8 cellular contexts compared by ENCODE assay signal in the genomic region with DNA sequence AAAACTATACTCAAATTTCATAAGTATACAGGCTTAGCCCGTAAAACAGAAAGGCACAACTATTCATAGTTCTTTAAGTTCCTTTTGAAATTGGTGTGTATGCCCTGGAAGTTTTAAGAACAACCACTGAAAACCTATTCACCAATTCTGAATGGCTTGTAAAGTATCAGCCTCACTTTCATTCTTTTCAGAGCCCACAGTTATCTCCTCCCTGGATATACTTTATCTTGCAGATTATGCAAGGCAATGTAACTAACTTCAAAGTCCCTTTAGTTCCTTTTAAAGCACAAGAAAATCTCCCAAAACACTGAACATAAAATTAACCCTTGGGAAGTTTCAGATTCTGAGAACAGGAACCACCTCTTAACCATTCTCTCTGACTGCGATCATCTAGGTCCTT. TPM values are rescaled to one million over a fixed set of nuclear protein-coding genes. Genes with fewer than 3 reads are reported as not detected.
A peak's percentile ranks its signal among the peaks of the same experiment; 100 is the strongest.
DNase-seq lines count a peak whose midpoint lies in the region; ATAC-seq and TF ChIP-seq lines count a peak whose summit lies in the region.

No MANE protein-coding gene starts in this region.

- H3K79me2 ChIP-seq in neural progenitor cell (ENCODE audit: low read depth) = peaks cover 52% of the 10 kb centered on the region

- TF ChIP-seq CTCF in NB4 (IDR thresholded peaks at IDR 0.05; ENCODE audit: low read depth, low read length) (no peak), neural progenitor cell (IDR thresholded peaks at IDR 0.05) (no peak)

- no peaks in the 10 kb centered on the region for H3K9me3 ChIP-seq in CD4-positive, CD25-positive, alpha-beta regulatory T cell (ENCODE audit: control insufficient read depth in 2 of 2, low read length in 2 of 2)
- H3K9me3 ChIP-seq in endocrine pancreas (ENCODE audit: control insufficient read depth, low read length) (no peaks in the 10 kb centered on the region), neural progenitor cell (ENCODE audit: low read depth) (no peaks in the 10 kb centered on the region)

- H3K36me3 Mint-ChIP-seq in CD4-positive, CD25-positive, alpha-beta regulatory T cell = peaks cover 23% of the 10 kb centered on the region
- H3K36me3 Mint-ChIP-seq in neural progenitor cell = no peaks in the 10 kb centered on the region

- H3K4me1 Mint-ChIP-seq in CD4-positive, CD25-positive, alpha-beta regulatory T cell = peaks cover 38 to 70% (median 49%) of the 10 kb centered on the region in 4 donors
- H3K4me1 Mint-ChIP-seq in neural progenitor cell = peaks cover 38% of the 10 kb centered on the region

- peaks cover 23% of the 10 kb centered on the region for H4K20me1 ChIP-seq in neural progenitor cell (ENCODE audit: low read depth)

- peak overlapping the region; percentile 84 for H3K9ac ChIP-seq in endocrine pancreas (ENCODE audit: control insufficient read depth, insufficient read depth, low read length)
- H3K9ac ChIP-seq in neural progenitor cell = peak overlapping the region; percentile 21

- no peak for DNase-seq in CD4-positive, CD25-positive, alpha-beta regulatory T cell
- DNase-seq in NB4 (ENCODE audit: low read depth) (no peak), neural progenitor cell (ENCODE audit: low spot score) (no peak), COLO829 (ENCODE audit: low spot score) (no peak)
- DNase-seq in stimulated activated CD4-positive, alpha-beta T cell treated with anti-CD3 and anti-CD28 coated beads, Interleukin-4, amount 100 ng/mL, for 24 hours = no peak

- peak overlapping the region; percentile 85 for H3K4me3 ChIP-seq in CD4-positive, CD25-positive, alpha-beta regulatory T cell (ENCODE audit: low read depth, low read length)
- H3K4me3 ChIP-seq in NB4 (ENCODE audit: low read depth, low read length) (peak overlapping the region; percentile 84), endocrine pancreas (ENCODE audit: control insufficient read depth, insufficient read depth, low read length) (peak overlapping the region; percentile 70), neural progenitor cell (peak overlapping the region; percentile 97)

- H3K36me3 ChIP-seq in CD4-positive, CD25-positive, alpha-beta regulatory T cell (ENCODE audit: control insufficient read depth, insufficient read depth, low read length) = peaks cover 4% of the 10 kb centered on the region
- H3K36me3 ChIP-seq in endocrine pancreas (ENCODE audit: control insufficient read depth, insufficient read depth, low read length) = no peaks in the 10 kb centered on the region
- H3K36me3 ChIP-seq in neural progenitor cell = no peaks in the 10 kb centered on the region

- H3K4me2 ChIP-seq in neural progenitor cell = peak overlapping the region; percentile 75

- peaks cover 0 to 2% (median 0%) of the 10 kb centered on the region in 7 donors for H3K9me3 Mint-ChIP-seq in CD4-positive, CD25-positive, alpha-beta regulatory T cell
- no peaks in the 10 kb centered on the region for H3K9me3 Mint-ChIP-seq in neural progenitor cell

- no peaks in the 10 kb centered on the region for H3K27me3 ChIP-seq in CD4-positive, CD25-positive, alpha-beta regulatory T cell (ENCODE audit: control insufficient read depth, insufficient read depth, low read length)
- H3K27me3 ChIP-seq in endocrine pancreas (ENCODE audit: control insufficient read depth, insufficient read depth, low read length) = no peaks in the 10 kb centered on the region
- H3K27me3 ChIP-seq in neural progenitor cell = peaks cover 13% of the 10 kb centered on the region

- peaks cover 11% of the 10 kb centered on the region for H3K27me3 Mint-ChIP-seq in CD4-positive, CD25-positive, alpha-beta regulatory T cell
- peaks cover 7% of the 10 kb centered on the region for H3K27me3 Mint-ChIP-seq in neural progenitor cell (ENCODE audit: insufficient read depth, low read depth)

- peak overlapping the region; percentile 98 to 99 (median 99) for H3K4me3 Mint-ChIP-seq in CD4-positive, CD25-positive, alpha-beta regulatory T cell
- peak overlapping the region; percentile 97 for H3K4me3 Mint-ChIP-seq in neural progenitor cell

- no peak for TF ChIP-seq POLR2A in NB4 (IDR thresholded peaks at IDR 0.05; ENCODE audit: extremely low read depth, insufficient read length)

- peaks cover 11% of the 10 kb centered on the region for H3F3A ChIP-seq in neural progenitor cell (ENCODE audit: low read depth)

- ATAC-seq in CD4-positive, CD25-positive, alpha-beta regulatory T cell (ENCODE audit: low read depth in 2 of 2) = no peak
- no peak for ATAC-seq in GM21447 (IDR thresholded peaks at IDR 0.05; ENCODE audit: unreplicated experiment)
- ATAC-seq in esophagus mucosa = no peak

- peak overlapping the region; percentile 28 to 97 (median 89) for H3K27ac Mint-ChIP-seq in CD4-positive, CD25-positive, alpha-beta regulatory T cell
- H3K27ac Mint-ChIP-seq in neural progenitor cell = no peak overlapping the region

- H3K27ac ChIP-seq in CD4-positive, CD25-positive, alpha-beta regulatory T cell (ENCODE audit: insufficient read depth, low read length, poor library complexity, severe bottlenecking) = no peak overlapping the region
- H3K27ac ChIP-seq in neural progenitor cell = no peak overlapping the region

- peak overlapping the region; percentile 99 for H2AFZ ChIP-seq in neural progenitor cell (replicated peaks)

- peaks cover 37% of the 10 kb centered on the region for H3K4me1 ChIP-seq in CD4-positive, CD25-positive, alpha-beta regulatory T cell (ENCODE audit: control insufficient read depth, insufficient read depth, low read length, poor library complexity, severe bottlenecking)
- peaks cover 5% of the 10 kb centered on the region for H3K4me1 ChIP-seq in endocrine pancreas (ENCODE audit: control insufficient read depth, insufficient read depth, low read length)
- peaks cover 26% of the 10 kb centered on the region for H3K4me1 ChIP-seq in neural progenitor cell

RNA-seq across cellular contexts. Expression of a gene that starts 1.1 kb away (rescaled TPM):
- total RNA-seq in CD4-positive, CD25-positive, alpha-beta regulatory T cell = 34.8 TPM
- polyA plus RNA-seq in CD4-positive, CD25-positive, alpha-beta regulatory T cell = 10 to 100 TPM; 12.3 to 16.4 (median 12.3) TPM
- total RNA-seq in neural progenitor cell (ENCODE audit: low replicate concordance) (12.8 and 20.9 TPM in 2 replicates), esophagus mucosa (38.5 TPM)
